Comparison of ENCODE assay signal across 1 cellular context in genomic region chrX:49019599-49020249, GRCh38.
TF ChIP-seq lines count a peak whose summit lies in the region.

No MANE protein-coding gene starts in this region.

TF ChIP-seq in HepG2, 621 proteins besides CTCF, POLR2A, EP300 and RAD21 (continued from another document and continues in another):
- 0 out of 2 replicates have a peak, but pooled peaks have one; percentile 7 for TF ChIP-seq THAP11 (CRISPR knock-in tag; IDR thresholded peaks at IDR 0.05)
- no peak for TF ChIP-seq MAFK (conservative IDR thresholded peaks at IDR 0.05 in 1 of 2, IDR thresholded peaks at IDR 0.05 in 1 of 2; ENCODE audit: low read length in 2 of 2)
- no peak for TF ChIP-seq ZNF572 (CRISPR knock-in tag; IDR thresholded peaks at IDR 0.05)
- TF ChIP-seq DZIP1 (CRISPR knock-in tag; IDR thresholded peaks at IDR 0.05) = no peak
- TF ChIP-seq ZFP37 (CRISPR knock-in tag; IDR thresholded peaks at IDR 0.05; ENCODE audit: borderline replicate concordance) = no peak
- TF ChIP-seq GTF3A (CRISPR knock-in tag; conservative IDR thresholded peaks at IDR 0.05) = no peak
- TF ChIP-seq RFXAP (CRISPR knock-in tag; IDR thresholded peaks at IDR 0.05; ENCODE audit: borderline replicate concordance) = no peak
- TF ChIP-seq, protein P1, sequence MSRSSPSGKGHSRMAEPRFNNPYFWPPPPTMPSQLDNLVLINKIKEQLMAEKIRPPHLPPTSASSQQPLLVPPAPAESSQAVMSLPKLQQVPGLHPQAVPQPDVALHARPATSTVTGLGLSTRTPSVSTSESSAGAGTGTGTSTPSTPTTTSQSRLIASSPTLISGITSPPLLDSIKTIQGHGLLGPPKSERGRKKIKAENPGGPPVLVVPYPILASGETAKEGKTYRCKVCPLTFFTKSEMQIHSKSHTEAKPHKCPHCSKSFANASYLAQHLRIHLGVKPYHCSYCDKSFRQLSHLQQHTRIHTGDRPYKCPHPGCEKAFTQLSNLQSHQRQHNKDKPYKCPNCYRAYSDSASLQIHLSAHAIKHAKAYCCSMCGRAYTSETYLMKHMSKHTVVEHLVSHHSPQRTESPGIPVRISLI (CRISPR knock-in tag; IDR thresholded peaks at IDR 0.05; ENCODE audit: borderline replicate concordance) = no peak
- TF ChIP-seq HDAC2 (CRISPR knock-in tag; IDR thresholded peaks at IDR 0.05) = peak; percentile 41; the same call in 1 of the 2 replicates
- TF ChIP-seq PLRG1 (conservative IDR thresholded peaks at IDR 0.05) = no peak
- no peak for TF ChIP-seq TSC22D2 (CRISPR knock-in tag; IDR thresholded peaks at IDR 0.05; ENCODE audit: borderline replicate concordance)
- peak; percentile 83 for TF ChIP-seq PPARG (CRISPR knock-in tag; conservative IDR thresholded peaks at IDR 0.05)
- TF ChIP-seq RAD51 (IDR thresholded peaks at IDR 0.05; ENCODE audit: borderline replicate concordance) = no peak
- no peak for TF ChIP-seq GPN1 (CRISPR knock-in tag; IDR thresholded peaks at IDR 0.05; ENCODE audit: borderline replicate concordance)
- no peak for TF ChIP-seq ZNF570 (CRISPR knock-in tag; IDR thresholded peaks at IDR 0.05; ENCODE audit: borderline replicate concordance)
- TF ChIP-seq ZNF101 (CRISPR knock-in tag; IDR thresholded peaks at IDR 0.05; ENCODE audit: borderline replicate concordance, low read depth) = no peak
- no peak for TF ChIP-seq ESRRA (CRISPR knock-in tag; IDR thresholded peaks at IDR 0.05; ENCODE audit: low read depth)
- no peak for TF ChIP-seq ZNF557 (CRISPR knock-in tag; IDR thresholded peaks at IDR 0.05)
- TF ChIP-seq ZNF891 (CRISPR knock-in tag; IDR thresholded peaks at IDR 0.05) = no peak
- TF ChIP-seq ZFP36L2 (CRISPR knock-in tag; IDR thresholded peaks at IDR 0.05) = no peak
- no peak for TF ChIP-seq ZNF263 (CRISPR knock-in tag; IDR thresholded peaks at IDR 0.05)
- TF ChIP-seq ZNF556 (CRISPR knock-in tag; IDR thresholded peaks at IDR 0.05; ENCODE audit: borderline replicate concordance) = no peak
- TF ChIP-seq SUZ12 (IDR thresholded peaks at IDR 0.05; ENCODE audit: low read depth, low read length) = no peak
- TF ChIP-seq, protein P2, sequence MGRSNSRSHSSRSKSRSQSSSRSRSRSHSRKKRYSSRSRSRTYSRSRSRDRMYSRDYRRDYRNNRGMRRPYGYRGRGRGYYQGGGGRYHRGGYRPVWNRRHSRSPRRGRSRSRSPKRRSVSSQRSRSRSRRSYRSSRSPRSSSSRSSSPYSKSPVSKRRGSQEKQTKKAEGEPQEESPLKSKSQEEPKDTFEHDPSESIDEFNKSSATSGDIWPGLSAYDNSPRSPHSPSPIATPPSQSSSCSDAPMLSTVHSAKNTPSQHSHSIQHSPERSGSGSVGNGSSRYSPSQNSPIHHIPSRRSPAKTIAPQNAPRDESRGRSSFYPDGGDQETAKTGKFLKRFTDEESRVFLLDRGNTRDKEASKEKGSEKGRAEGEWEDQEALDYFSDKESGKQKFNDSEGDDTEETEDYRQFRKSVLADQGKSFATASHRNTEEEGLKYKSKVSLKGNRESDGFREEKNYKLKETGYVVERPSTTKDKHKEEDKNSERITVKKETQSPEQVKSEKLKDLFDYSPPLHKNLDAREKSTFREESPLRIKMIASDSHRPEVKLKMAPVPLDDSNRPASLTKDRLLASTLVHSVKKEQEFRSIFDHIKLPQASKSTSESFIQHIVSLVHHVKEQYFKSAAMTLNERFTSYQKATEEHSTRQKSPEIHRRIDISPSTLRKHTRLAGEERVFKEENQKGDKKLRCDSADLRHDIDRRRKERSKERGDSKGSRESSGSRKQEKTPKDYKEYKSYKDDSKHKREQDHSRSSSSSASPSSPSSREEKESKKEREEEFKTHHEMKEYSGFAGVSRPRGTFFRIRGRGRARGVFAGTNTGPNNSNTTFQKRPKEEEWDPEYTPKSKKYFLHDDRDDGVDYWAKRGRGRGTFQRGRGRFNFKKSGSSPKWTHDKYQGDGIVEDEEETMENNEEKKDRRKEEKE (IDR thresholded peaks at IDR 0.05) = no peak
- 0 out of 2 replicates have a peak, but pooled peaks have one; percentile 25 for TF ChIP-seq SOX13 (IDR thresholded peaks at IDR 0.05)
- TF ChIP-seq SOX13 (CRISPR knock-in tag; conservative IDR thresholded peaks at IDR 0.05 in 1 of 2, IDR thresholded peaks at IDR 0.05 in 1 of 2) = peak in 1 of 2 experiments; percentile 57; a peak in 1 of 4 replicates
- TF ChIP-seq, protein P3, sequence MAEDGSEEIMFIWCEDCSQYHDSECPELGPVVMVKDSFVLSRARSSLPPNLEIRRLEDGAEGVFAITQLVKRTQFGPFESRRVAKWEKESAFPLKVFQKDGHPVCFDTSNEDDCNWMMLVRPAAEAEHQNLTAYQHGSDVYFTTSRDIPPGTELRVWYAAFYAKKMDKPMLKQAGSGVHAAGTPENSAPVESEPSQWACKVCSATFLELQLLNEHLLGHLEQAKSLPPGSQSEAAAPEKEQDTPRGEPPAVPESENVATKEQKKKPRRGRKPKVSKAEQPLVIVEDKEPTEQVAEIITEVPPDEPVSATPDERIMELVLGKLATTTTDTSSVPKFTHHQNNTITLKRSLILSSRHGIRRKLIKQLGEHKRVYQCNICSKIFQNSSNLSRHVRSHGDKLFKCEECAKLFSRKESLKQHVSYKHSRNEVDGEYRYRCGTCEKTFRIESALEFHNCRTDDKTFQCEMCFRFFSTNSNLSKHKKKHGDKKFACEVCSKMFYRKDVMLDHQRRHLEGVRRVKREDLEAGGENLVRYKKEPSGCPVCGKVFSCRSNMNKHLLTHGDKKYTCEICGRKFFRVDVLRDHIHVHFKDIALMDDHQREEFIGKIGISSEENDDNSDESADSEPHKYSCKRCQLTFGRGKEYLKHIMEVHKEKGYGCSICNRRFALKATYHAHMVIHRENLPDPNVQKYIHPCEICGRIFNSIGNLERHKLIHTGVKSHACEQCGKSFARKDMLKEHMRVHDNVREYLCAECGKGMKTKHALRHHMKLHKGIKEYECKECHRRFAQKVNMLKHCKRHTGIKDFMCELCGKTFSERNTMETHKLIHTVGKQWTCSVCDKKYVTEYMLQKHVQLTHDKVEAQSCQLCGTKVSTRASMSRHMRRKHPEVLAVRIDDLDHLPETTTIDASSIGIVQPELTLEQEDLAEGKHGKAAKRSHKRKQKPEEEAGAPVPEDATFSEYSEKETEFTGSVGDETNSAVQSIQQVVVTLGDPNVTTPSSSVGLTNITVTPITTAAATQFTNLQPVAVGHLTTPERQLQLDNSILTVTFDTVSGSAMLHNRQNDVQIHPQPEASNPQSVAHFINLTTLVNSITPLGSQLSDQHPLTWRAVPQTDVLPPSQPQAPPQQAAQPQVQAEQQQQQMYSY (CRISPR knock-in tag; IDR thresholded peaks at IDR 0.05) = no peak
- no peak for TF ChIP-seq ZFAT (CRISPR knock-in tag; conservative IDR thresholded peaks at IDR 0.05)
- TF ChIP-seq TAF15 (IDR thresholded peaks at IDR 0.05; ENCODE audit: low read depth, low read length, poor library complexity, severe bottlenecking) = no peak
- no peak for TF ChIP-seq BATF2 (CRISPR knock-in tag; IDR thresholded peaks at IDR 0.05)
- TF ChIP-seq MAF1 (CRISPR knock-in tag; IDR thresholded peaks at IDR 0.05; ENCODE audit: borderline replicate concordance) = no peak
- no peak for TF ChIP-seq ZNF446 (CRISPR knock-in tag; IDR thresholded peaks at IDR 0.05)
- TF ChIP-seq RARA (CRISPR knock-in tag; IDR thresholded peaks at IDR 0.05) = peak; percentile 75
- TF ChIP-seq GRHL1 (CRISPR knock-in tag; conservative IDR thresholded peaks at IDR 0.05) = no peak
- no peak for TF ChIP-seq SAFB2 (CRISPR knock-in tag; IDR thresholded peaks at IDR 0.05; ENCODE audit: borderline replicate concordance, low read depth)
- TF ChIP-seq ZNF17 (CRISPR knock-in tag; IDR thresholded peaks at IDR 0.05) = no peak
- no peak for TF ChIP-seq TOE1 (CRISPR knock-in tag; IDR thresholded peaks at IDR 0.05)
- TF ChIP-seq RFX1 (IDR thresholded peaks at IDR 0.05) = no peak
- no peak for TF ChIP-seq ZNF280D (CRISPR knock-in tag; IDR thresholded peaks at IDR 0.05)
- TF ChIP-seq HMG20B (CRISPR knock-in tag; conservative IDR thresholded peaks at IDR 0.05) = no peak
- no peak for TF ChIP-seq HMG20A (CRISPR knock-in tag; IDR thresholded peaks at IDR 0.05; ENCODE audit: borderline replicate concordance)
- TF ChIP-seq NFIB (CRISPR knock-in tag; IDR thresholded peaks at IDR 0.05; ENCODE audit: borderline replicate concordance) = no peak
- peak; percentile 59; the same call in 1 of the 2 replicates for TF ChIP-seq SALL1 (CRISPR knock-in tag; IDR thresholded peaks at IDR 0.05)
- TF ChIP-seq SMARCC2 (IDR thresholded peaks at IDR 0.05) = no peak
- no peak for TF ChIP-seq ZBTB3 (CRISPR knock-in tag; IDR thresholded peaks at IDR 0.05; ENCODE audit: borderline replicate concordance, low read depth)
- no peak for TF ChIP-seq ZSCAN22 (CRISPR knock-in tag; IDR thresholded peaks at IDR 0.05)
- no peak for TF ChIP-seq ZNF639 (CRISPR knock-in tag; conservative IDR thresholded peaks at IDR 0.05)
- no peak for TF ChIP-seq TCF7L2 (IDR thresholded peaks at IDR 0.05; ENCODE audit: low read depth, low read length)
- no peak for TF ChIP-seq TBX3 (IDR thresholded peaks at IDR 0.05; ENCODE audit: borderline replicate concordance)
- no peak for TF ChIP-seq GLI4 (CRISPR knock-in tag; IDR thresholded peaks at IDR 0.05; ENCODE audit: borderline replicate concordance)
- peak; percentile 24; the same call in 1 of the 2 replicates for TF ChIP-seq PHF21A (CRISPR knock-in tag; IDR thresholded peaks at IDR 0.05)
- TF ChIP-seq GATAD2A (CRISPR knock-in tag; IDR thresholded peaks at IDR 0.05) = peak; percentile 71
- no peak for TF ChIP-seq ZNF879 (CRISPR knock-in tag; IDR thresholded peaks at IDR 0.05)
- TF ChIP-seq AGO2 (optimal IDR thresholded peaks at IDR 0.05; ENCODE audit: low read depth, low read length) = no peak
- no peak for TF ChIP-seq SP5 (CRISPR knock-in tag; IDR thresholded peaks at IDR 0.05; ENCODE audit: borderline replicate concordance, low read depth)
